ENCODE assay signal across 21 cellular contexts in genomic region chr5:28707706-28708105, GRCh38.
A peak's percentile ranks its signal among the peaks of the same experiment; 100 is the strongest.
DNase-seq lines count a peak whose midpoint lies in the region; TF ChIP-seq lines count a peak whose summit lies in the region.
"Had no signal": no experiment of that assay in that cellular context is flagged by ENCODE, and none has a peak within 500 bp of the region (broad histone marks: within the 10 kb centered on the region; RNA-seq: fewer than 3 reads in every experiment).

No MANE protein-coding gene starts in this region.

- H3K9ac ChIP-seq in mammary epithelial cell (ENCODE audit: insufficient read depth, low read length), result no peak overlapping the region

- H3K4me3 ChIP-seq in mammary epithelial cell (replicated peaks in 1 of 3; ENCODE audit: insufficient read depth in 1 of 3, low read depth in 2 of 3, low read length in 3 of 3) (no peak overlapping the region), breast epithelium (no peak overlapping the region), astrocyte of the cerebellum (ENCODE audit: low read depth, low read length) (no peak overlapping the region), epithelial cell of esophagus (ENCODE audit: low read length) (no peak overlapping the region), stomach (no peak overlapping the region)
- H3K4me3 ChIP-seq: GM12878, SJSA1 had no signal

- TF ChIP-seq POLR2A in breast epithelium (IDR thresholded peaks at IDR 0.05) (no peak), stomach (IDR thresholded peaks at IDR 0.05) (no peak), erythroblast (IDR thresholded peaks at IDR 0.05; ENCODE audit: low read length) (no peak)

- no peak for TF ChIP-seq EP300 in stomach (IDR thresholded peaks at IDR 0.05)

- no peak overlapping the region for H3K27ac ChIP-seq in mammary epithelial cell (ENCODE audit: insufficient read depth, low read depth, low read length)
- H3K27ac ChIP-seq in breast epithelium, result no peak overlapping the region
- no peak overlapping the region for H3K27ac ChIP-seq in stomach
- H3K27ac ChIP-seq: 22Rv1, C4-2B, SJSA1 had no signal

- no TSS peak for BruUV-seq in mammary epithelial cell (replicated peaks; lab: Mats Ljungman, UMichigan)

- H3K4me2 ChIP-seq in mammary epithelial cell (ENCODE audit: insufficient read depth, low read depth, low read length), result no peak overlapping the region

- CTCF ChIA-PET in mammary epithelial cell (lab: Charles Lee; ENCODE audit: low non-redundant PET), result no interaction called here

- H4K20me1 ChIP-seq in mammary epithelial cell (ENCODE audit: insufficient read depth, low read length), result no peaks in the 10 kb centered on the region

- no peaks in the 10 kb centered on the region for H3K79me2 ChIP-seq in mammary epithelial cell (ENCODE audit: insufficient read depth, low read length)

- H3K9me3 ChIP-seq in mammary epithelial cell (replicated peaks; ENCODE audit: insufficient read depth, low read length) (no peaks in the 10 kb centered on the region), breast epithelium (no peaks in the 10 kb centered on the region), stomach (no peaks in the 10 kb centered on the region)
- H3K9me3 ChIP-seq: Caco-2, SJSA1 had no signal

- in situ Hi-C loops in mammary epithelial cell (cut with MboI; ENCODE audit: low sequenced_read_pairs in 2 of 2), result no loop called here
- in situ Hi-C loops in astrocyte of the cerebellum (cut with HindIII; ENCODE audit: low sequenced_read_pairs), result no loop called here

- H3K4me1 ChIP-seq in mammary epithelial cell (ENCODE audit: insufficient read depth, low read length) (no peaks in the 10 kb centered on the region), breast epithelium (no peaks in the 10 kb centered on the region), stomach (no peaks in the 10 kb centered on the region)
- H3K4me1 ChIP-seq: Caco-2, SJSA1 had no signal

- intact Hi-C loops in mammary epithelial cell (cut with micrococcal nuclease) (no loop called here), breast epithelium (cut with DNase I; ENCODE audit: low total_unique reads) (no loop called here), stomach (cut with DNase I; ENCODE audit: low total_unique reads) (no loop called here)

- H3K36me3 ChIP-seq in mammary epithelial cell (ENCODE audit: insufficient read depth, low read length) (no peaks in the 10 kb centered on the region), breast epithelium (no peaks in the 10 kb centered on the region), stomach (no peaks in the 10 kb centered on the region)
- H3K36me3 ChIP-seq: SJSA1 had no signal

- H3K27me3 ChIP-seq in mammary epithelial cell (ENCODE audit: insufficient read depth, low read length) (no peaks in the 10 kb centered on the region), breast epithelium (no peaks in the 10 kb centered on the region), stomach (no peaks in the 10 kb centered on the region)
- H3K27me3 ChIP-seq: SJSA1 had no signal

- no peak overlapping the region for H2AFZ ChIP-seq in mammary epithelial cell (ENCODE audit: low read depth, low read length)

- TF ChIP-seq CTCF in mammary epithelial cell (conservative IDR thresholded peaks at IDR 0.05 in 1 of 2, IDR thresholded peaks at IDR 0.05 in 1 of 2; ENCODE audit: extremely low read depth in 1 of 2, insufficient read depth in 1 of 2, low read depth in 1 of 2, low read length in 2 of 2) (no peak), breast epithelium (IDR thresholded peaks at IDR 0.05) (no peak), astrocyte of the cerebellum (IDR thresholded peaks at IDR 0.05; ENCODE audit: low read depth, low read length, missing control alignments) (no peak), epithelial cell of esophagus (IDR thresholded peaks at IDR 0.05; ENCODE audit: insufficient read depth, low read depth, low read length, missing control alignments) (no peak), stomach (IDR thresholded peaks at IDR 0.05) (no peak)

- dilution Hi-C loops in mammary epithelial cell (cut with HindIII; ENCODE audit: low sequenced_read_pairs), result no loop called here

- DNase-seq in mammary epithelial cell (peak; percentile 11), breast epithelium (ENCODE audit: low spot score in 2 of 2) (no peak), astrocyte of the cerebellum (ENCODE audit: low read depth) (peak; percentile 3), epithelial cell of esophagus (ENCODE audit: low read depth) (peak; percentile 14), stomach (no peak), erythroblast (lab: John Stamatoyannopoulos, UW) (no peak), epidermal melanocyte (ENCODE audit: insufficient read length, low spot score) (no peak)
- no peak for DNase-seq in stimulated activated CD4-positive, alpha-beta T cell treated with anti-CD3 and anti-CD28 coated beads, Interleukin-12 subunit alpha, Interleukin-12 subunit beta, amount 100 ng/mL, for 4 hours
- DNase-seq: Caco-2; CD8-positive, alpha-beta T cell; GOT3; NCI-H1105; NCI-H1436 treated with DMSO at 0.1 percent for 48 hours; NCI-H2029; NCI-H526 treated with DMSO at 0.1 percent for 48 hours; Right ventricle myocardium superior; RPMI8226 had no signal

Comparison
In these comparisons a context has a peak if more than half of its experiments do, and no peak if none do; other contexts are left out.
1. DNase-seq: peak in mammary epithelial cell (single experiment), astrocyte of the cerebellum (single experiment) and epithelial cell of esophagus (single experiment); none in breast epithelium (0 of 2), stimulated activated CD4-positive, alpha-beta T cell treated with anti-CD3 and anti-CD28 coated beads, Interleukin-12 subunit alpha, Interleukin-12 subunit beta, amount 100 ng/mL, for 4 hours (single experiment), stomach (single experiment), erythroblast (0 of 2) and epidermal melanocyte (single experiment).